In genomic region chr12:115661103-115661502, GRCh38 we compare ENCODE assay signal across 15 cellular contexts.
A peak's percentile ranks its signal among the peaks of the same experiment; 100 is the strongest.
DNase-seq lines count a peak whose midpoint lies in the region; ATAC-seq and TF ChIP-seq lines count a peak whose summit lies in the region.
"Had no signal": no experiment of that assay in that cellular context is flagged by ENCODE, and none has a peak within 500 bp of the region (broad histone marks: within the 10 kb centered on the region; RNA-seq: fewer than 3 reads in every experiment).

No MANE protein-coding gene starts in this region.

- H4K20me1 ChIP-seq in mammary epithelial cell (ENCODE audit: insufficient read depth, low read length), result no peaks in the 10 kb centered on the region

- no peak overlapping the region for H3K9ac ChIP-seq in mammary epithelial cell (ENCODE audit: insufficient read depth, low read length)
- peak overlapping the region; percentile 48 for H3K9ac ChIP-seq in mesenchymal stem cell (ENCODE audit: low read length)

- H3K4me3 Mint-ChIP-seq in MCF 10A (ENCODE audit: unreplicated experiment), result no peak overlapping the region
- H3K4me3 Mint-ChIP-seq: CD8-positive, alpha-beta T cell had no signal

- intact Hi-C loops in MCF 10A (cut with micrococcal nuclease) (no loop called here), mammary epithelial cell (cut with micrococcal nuclease) (no loop called here), aorta (cut with DNase I) (loop anchor here in 1 of 2 donors (5.0 kb wide), 1 partner anchor 46 kb away; no protein-coding TSS in a partner anchor)

- 25% methylated on average over 2 of the region's 2 CpGs for WGBS in mammary epithelial cell (ENCODE audit: low coverage, missing lambda C conversion rate)
- WGBS in mesenchymal stem cell, result 93% methylated on average over 1 of the region's 2 CpGs
- WGBS in aorta, 2 donors, result 7% methylated on average over 2 of the region's 2 CpGs

- no peak overlapping the region for H3K14ac ChIP-seq in mesenchymal stem cell (ENCODE audit: low read length in 2 of 2)

- no peak overlapping the region for H3K23ac ChIP-seq in mesenchymal stem cell (ENCODE audit: low read length in 2 of 2)

- no peak for TF ChIP-seq CTCF in MCF 10A (IDR thresholded peaks at IDR 0.05; ENCODE audit: unreplicated experiment)
- TF ChIP-seq CTCF in mammary epithelial cell (conservative IDR thresholded peaks at IDR 0.05 in 1 of 2, IDR thresholded peaks at IDR 0.05 in 1 of 2; ENCODE audit: extremely low read depth in 1 of 2, insufficient read depth in 1 of 2, low read depth in 1 of 2, low read length in 2 of 2), result no peak

- H3K4me1 Mint-ChIP-seq in MCF 10A (ENCODE audit: insufficient read depth, unreplicated experiment), result peaks cover 29% of the 10 kb centered on the region

- H2AFZ ChIP-seq in mammary epithelial cell (ENCODE audit: low read depth, low read length), result no peak overlapping the region
- H2AFZ ChIP-seq in mesenchymal stem cell (ENCODE audit: low read depth, low read length), result no peak overlapping the region

- H2BK12ac ChIP-seq in mesenchymal stem cell (ENCODE audit: low read length in 2 of 2), result no peak overlapping the region

- H2BK15ac ChIP-seq in mesenchymal stem cell (ENCODE audit: low read depth, poor library complexity, severe bottlenecking), result no peak overlapping the region

- H3K36me3 ChIP-seq in mammary epithelial cell (ENCODE audit: insufficient read depth, low read length) (no peaks in the 10 kb centered on the region), mesenchymal stem cell (ENCODE audit: control insufficient read depth in 1 of 2, insufficient read depth in 2 of 2, low read depth in 1 of 2, low read length in 2 of 2) (no peaks in the 10 kb centered on the region), aorta (ENCODE audit: control insufficient read depth in 1 of 2, insufficient read depth in 2 of 2, low read length in 1 of 2) (no peaks in the 10 kb centered on the region)

- no peak overlapping the region for H3K4ac ChIP-seq in mesenchymal stem cell (ENCODE audit: low read depth in 1 of 2, low read length in 2 of 2)

- dilution Hi-C loops in mammary epithelial cell (cut with HindIII; ENCODE audit: low sequenced_read_pairs), result no loop called here

- H4K8ac ChIP-seq in mesenchymal stem cell (ENCODE audit: low read length), result no peak overlapping the region

- no peak overlapping the region for H3K18ac ChIP-seq in mesenchymal stem cell (ENCODE audit: low read depth in 1 of 2, low read length in 2 of 2)

- H3K27ac Mint-ChIP-seq in MCF 10A (ENCODE audit: low read depth, unreplicated experiment), result no peak overlapping the region
- H3K27ac Mint-ChIP-seq: CD8-positive, alpha-beta T cell had no signal

- H2BK5ac ChIP-seq in mesenchymal stem cell (ENCODE audit: low read depth, low read length, poor library complexity, severe bottlenecking), result no peak overlapping the region

- H2AK5ac ChIP-seq in mesenchymal stem cell (ENCODE audit: low read length, severe bottlenecking), result no peak overlapping the region

- H3K9me3 ChIP-seq in mammary epithelial cell (replicated peaks; ENCODE audit: insufficient read depth, low read length) (no peaks in the 10 kb centered on the region), mesenchymal stem cell (ENCODE audit: control insufficient read depth, low read length) (no peaks in the 10 kb centered on the region), aorta (ENCODE audit: control insufficient read depth, low read length) (no peaks in the 10 kb centered on the region)
- H3K9me3 ChIP-seq: A549 had no signal

- peaks cover 13% of the 10 kb centered on the region for H3K4me1 ChIP-seq in mammary epithelial cell (ENCODE audit: insufficient read depth, low read length)
- no peaks in the 10 kb centered on the region for H3K4me1 ChIP-seq in mesenchymal stem cell (ENCODE audit: control insufficient read depth, insufficient read depth, low read depth, low read length)
- H3K4me1 ChIP-seq in aorta (ENCODE audit: control insufficient read depth in 1 of 2, insufficient read depth in 2 of 2, low read length in 2 of 2), result peaks cover 2 to 12% of the 10 kb centered on the region in 2 donors
- H3K4me1 ChIP-seq: A549 had no signal

- H3K27ac ChIP-seq in mammary epithelial cell (ENCODE audit: insufficient read depth, low read depth, low read length) (no peak overlapping the region), mesenchymal stem cell (ENCODE audit: low read length, poor library complexity, severe bottlenecking) (no peak overlapping the region), aorta (ENCODE audit: low read depth in 1 of 2, low read length in 2 of 2) (peak overlapping the region; percentile 37 to 77)
- H3K27ac ChIP-seq: A549 had no signal

- H4K91ac ChIP-seq in mesenchymal stem cell (ENCODE audit: low read length), result no peak overlapping the region

- ATAC-seq in aorta (ENCODE audit: low FRiP score), result no peak
- ATAC-seq in GM21360 (IDR thresholded peaks at IDR 0.05; ENCODE audit: unreplicated experiment), result no peak
- ATAC-seq: A549; CD8-positive, alpha-beta T cell; GM12878 had no signal

- H3K36me3 Mint-ChIP-seq in MCF 10A (ENCODE audit: insufficient read depth, unreplicated experiment), result no peaks in the 10 kb centered on the region
- H3K36me3 Mint-ChIP-seq: CD8-positive, alpha-beta T cell had no signal

- H3K9me3 Mint-ChIP-seq in MCF 10A (ENCODE audit: unreplicated experiment), result peaks cover 9% of the 10 kb centered on the region
- H3K9me3 Mint-ChIP-seq: CD8-positive, alpha-beta T cell had no signal

- H3K79me1 ChIP-seq in mesenchymal stem cell (replicated peaks; ENCODE audit: low read length, poor library complexity, severe bottlenecking), result no peaks in the 10 kb centered on the region

- POLR2A ChIA-PET in MCF 10A (lab: Yijun Ruan, JAX), result no interaction called here

- DNase-seq in MCF 10A (ENCODE audit: unreplicated experiment), result peak; percentile 35
- no peak for DNase-seq in mammary epithelial cell
- DNase-seq in ecto neural progenitor cell (ENCODE audit: low spot score), result peak; percentile 10
- no peak for DNase-seq in mesenchymal stem cell
- DNase-seq in aorta, result peak in 1 of 2 donors; percentile 48
- DNase-seq in retina, result no peak
- DNase-seq in anterior cingulate cortex (lab: John Stamatoyannopoulos, UW), result no peak
- DNase-seq: activated T-cell treated with anti-CD3 and anti-CD28 coated beads, Interleukin-2, amount 50 U/mL, for 1 hour; CD8-positive, alpha-beta T cell; hypothalamus; NCI-H1694; NCI-H524 had no signal

- CTCF ChIA-PET in MCF 10A (lab: Yijun Ruan, JAX) (no interaction called here), mammary epithelial cell (lab: Charles Lee; ENCODE audit: low non-redundant PET) (no interaction called here)

- H3K79me2 ChIP-seq in mammary epithelial cell (ENCODE audit: insufficient read depth, low read length), result no peaks in the 10 kb centered on the region

- H2BK120ac ChIP-seq in mesenchymal stem cell (ENCODE audit: low read depth, low read length), result no peak overlapping the region

- H3K27me3 ChIP-seq in mammary epithelial cell (ENCODE audit: insufficient read depth, low read length) (no peaks in the 10 kb centered on the region), mesenchymal stem cell (ENCODE audit: control insufficient read depth in 1 of 2, insufficient read depth in 1 of 2, low read length in 2 of 2) (no peaks in the 10 kb centered on the region), aorta (ENCODE audit: control insufficient read depth in 1 of 2, insufficient read depth in 2 of 2, low read length in 1 of 2) (no peaks in the 10 kb centered on the region)

- BruUV-seq in MCF 10A (replicated peaks; lab: Mats Ljungman, UMichigan) (no TSS peak), mammary epithelial cell (replicated peaks; lab: Mats Ljungman, UMichigan) (no TSS peak)

- H3K4me2 ChIP-seq in mammary epithelial cell (ENCODE audit: insufficient read depth, low read depth, low read length), result no peak overlapping the region
- H3K4me2 ChIP-seq in mesenchymal stem cell (ENCODE audit: low read length, poor library complexity, severe bottlenecking), result no peak overlapping the region

- H3K4me3 ChIP-seq in mammary epithelial cell (replicated peaks in 1 of 3; ENCODE audit: insufficient read depth in 1 of 3, low read depth in 2 of 3, low read length in 3 of 3), result no peak overlapping the region
- no peak overlapping the region for H3K4me3 ChIP-seq in mesenchymal stem cell (ENCODE audit: insufficient read depth in 1 of 2, low read depth in 1 of 2, low read length in 2 of 2)
- H3K4me3 ChIP-seq in aorta (ENCODE audit: low read length in 2 of 2), result no peak overlapping the region
- H3K4me3 ChIP-seq: A549, GM12878 had no signal

- in situ Hi-C loops in mammary epithelial cell (cut with MboI; ENCODE audit: low sequenced_read_pairs in 2 of 2), result no loop called here

- H3K27me3 Mint-ChIP-seq in MCF 10A (ENCODE audit: insufficient read depth, unreplicated experiment), result no peaks in the 10 kb centered on the region

Comparison
In these comparisons a context has a peak if more than half of its experiments do, and no peak if none do; other contexts are left out.
1. DNase-seq: peak in MCF 10A (single experiment) and ecto neural progenitor cell (single experiment); none in mammary epithelial cell (single experiment), mesenchymal stem cell (single experiment), retina (single experiment) and anterior cingulate cortex (0 of 58).
2. H3K27ac ChIP-seq: peak in aorta (2 of 2); none in mammary epithelial cell (single experiment) and mesenchymal stem cell (single experiment).